ENCODE assay signal across 1 cellular context in genomic region chr3:172154768-172155649, GRCh38.
TF ChIP-seq lines count a peak whose summit lies in the region.

No MANE protein-coding gene starts in this region.

TF ChIP-seq in GM12878, 131 proteins besides CTCF, POLR2A, EP300 and RAD21 (continued from another document):
- TF ChIP-seq ETV6 (conservative IDR thresholded peaks at IDR 0.05 in 1 of 2, IDR thresholded peaks at IDR 0.05 in 1 of 2; ENCODE audit: borderline replicate concordance in 1 of 2, low read depth in 1 of 2) (peak in 1 of 2 experiments; percentile 35; a peak in 1 of 4 replicates), YY1 (IDR thresholded peaks at IDR 0.05; ENCODE audit: low read depth, low read length) (peak; percentile 84)
